35 cellular contexts compared by ENCODE assay signal in the genomic region with DNA sequence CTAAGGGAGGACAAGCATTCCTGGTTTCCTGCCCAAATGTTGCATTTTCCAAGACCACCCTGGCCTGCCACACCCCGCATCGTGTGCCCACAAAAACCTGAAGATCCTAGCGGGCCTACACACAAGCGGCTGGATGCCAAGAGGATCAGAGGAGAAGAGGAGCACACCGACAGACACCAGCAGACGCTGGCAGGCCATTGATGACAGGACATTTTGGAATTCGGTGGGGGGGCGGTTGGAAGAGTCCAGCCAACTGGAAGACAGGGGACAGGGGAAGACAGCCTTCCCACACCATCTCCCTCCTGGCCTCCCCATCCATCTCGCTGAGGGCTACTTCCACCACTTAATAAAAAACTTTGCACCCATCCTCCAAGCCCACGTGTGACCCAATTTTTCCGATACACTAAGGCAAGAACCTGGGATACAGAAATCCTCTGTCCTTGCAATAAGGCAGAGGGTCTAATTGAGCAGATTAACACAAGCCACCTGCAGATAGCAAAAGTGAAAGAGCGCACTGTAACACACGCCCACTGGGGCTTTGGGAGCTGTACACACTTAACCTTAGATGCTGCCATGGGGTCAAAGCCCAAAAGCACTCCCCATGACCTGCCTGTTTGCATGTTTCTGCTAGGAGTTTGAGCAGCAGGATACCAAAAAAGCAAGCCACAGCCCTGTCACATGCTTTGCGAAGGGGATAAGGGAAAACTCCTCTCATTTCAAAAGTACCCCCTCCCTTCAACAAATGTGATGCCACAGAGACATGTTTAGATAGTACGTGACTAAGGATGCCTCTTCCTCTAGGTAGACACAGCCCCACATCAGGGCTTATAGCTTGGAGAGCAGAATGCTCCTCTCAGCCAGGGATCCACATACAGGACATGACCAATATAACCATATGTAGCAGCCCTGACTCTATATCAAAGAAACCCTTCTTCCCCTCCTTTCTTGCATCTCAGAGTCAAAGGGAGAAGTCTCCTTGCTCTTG. TPM values are rescaled to one million over a fixed set of nuclear protein-coding genes. Genes with fewer than 3 reads are reported as not detected.
A peak's percentile ranks its signal among the peaks of the same experiment; 100 is the strongest.
DNase-seq lines count a peak whose midpoint lies in the region; ATAC-seq, FAIRE-seq and TF ChIP-seq lines count a peak whose summit lies in the region.
"Had no signal": no experiment of that assay in that cellular context is flagged by ENCODE, and none has a peak within 500 bp of the region (broad histone marks: within the 10 kb centered on the region; RNA-seq: fewer than 3 reads in every experiment).

No MANE protein-coding gene starts in this region.

- intact Hi-C loops in activated naive CD4-positive, alpha-beta T cell treated with anti-CD3 and anti-CD28 coated beads for 36 hours (cut with micrococcal nuclease) = no loop called here

- H3K4me3 ChIP-seq in bronchial epithelial cell (ENCODE audit: low read depth, low read length) = no peak overlapping the region
- H3K4me3 ChIP-seq: BLaER1, breast epithelium, ovary, thoracic aorta, vagina had no signal

- H3K4me3 Mint-ChIP-seq in activated naive CD4-positive, alpha-beta T cell treated with anti-CD3 and anti-CD28 coated beads for 36 hours = no peak overlapping the region
- no peak overlapping the region for H3K4me3 Mint-ChIP-seq in stimulated activated naive CD8-positive, alpha-beta T cell treated with anti-CD3 and anti-CD28 coated beads, Interleukin-15, amount 100 ng/mL, for 72 hours
- H3K4me3 Mint-ChIP-seq in effector memory CD8-positive, alpha-beta T cell = no peak overlapping the region
- H3K4me3 Mint-ChIP-seq: activated CD4-positive, alpha-beta T cell treated with anti-CD3 and anti-CD28 coated beads, Interleukin-2, amount 10 ng/mL, durations not matched to agents 24 days and 14 days; natural killer cell treated with Interleukin-12 subunit alpha and Interleukin-12 subunit beta and Interleukin-15 and Interleukin-18, amount 100 ng/mL, for 72 hours; stimulated activated memory B cell treated with anti-CD40 and anti-IgM and Interleukin-4, amounts not matched to agents 10 μg/mL and 1 μg/mL and 100 μg/mL, for 72 hours; T-helper 17 cell had no signal

- no peaks in the 10 kb centered on the region for H3K36me3 ChIP-seq in bronchial epithelial cell (ENCODE audit: control insufficient read depth, insufficient read depth, low read length)
- H3K36me3 ChIP-seq: BLaER1, breast epithelium, ovary, thoracic aorta, vagina had no signal

- peaks cover 4 to 14% of the 10 kb centered on the region in 2 donors for H3K9me3 Mint-ChIP-seq in activated naive CD4-positive, alpha-beta T cell treated with anti-CD3 and anti-CD28 coated beads, Interleukin-2, amount 50 U/mL, for 72 hours
- peaks cover 9% of the 10 kb centered on the region for H3K9me3 Mint-ChIP-seq in activated naive CD4-positive, alpha-beta T cell treated with anti-CD3 and anti-CD28 coated beads for 36 hours
- peaks cover 0 to 12% of the 10 kb centered on the region in 2 donors for H3K9me3 Mint-ChIP-seq in stimulated activated naive CD8-positive, alpha-beta T cell treated with anti-CD3 and anti-CD28 coated beads, Interleukin-15, amount 100 ng/mL, for 72 hours
- H3K9me3 Mint-ChIP-seq in effector memory CD8-positive, alpha-beta T cell = no peaks in the 10 kb centered on the region
- H3K9me3 Mint-ChIP-seq: natural killer cell treated with Interleukin-12 subunit alpha and Interleukin-12 subunit beta and Interleukin-15 and Interleukin-18, amount 100 ng/mL, for 72 hours had no signal

- no peak overlapping the region for H3K27ac Mint-ChIP-seq in activated naive CD4-positive, alpha-beta T cell treated with anti-CD3 and anti-CD28 coated beads, Interleukin-2, amount 50 U/mL, for 72 hours
- H3K27ac Mint-ChIP-seq in activated naive CD4-positive, alpha-beta T cell treated with anti-CD3 and anti-CD28 coated beads for 36 hours = no peak overlapping the region
- no peak overlapping the region for H3K27ac Mint-ChIP-seq in stimulated activated naive CD8-positive, alpha-beta T cell treated with anti-CD3 and anti-CD28 coated beads, Interleukin-15, amount 100 ng/mL, for 72 hours
- H3K27ac Mint-ChIP-seq in effector memory CD8-positive, alpha-beta T cell = no peak overlapping the region
- H3K27ac Mint-ChIP-seq: activated CD4-positive, alpha-beta T cell treated with anti-CD3 and anti-CD28 coated beads, Interleukin-2, amount 10 ng/mL, durations not matched to agents 24 days and 14 days; natural killer cell treated with Interleukin-12 subunit alpha and Interleukin-12 subunit beta and Interleukin-15 and Interleukin-18, amount 100 ng/mL, for 72 hours; stimulated activated memory B cell treated with anti-CD40 and anti-IgM and Interleukin-4, amounts not matched to agents 10 μg/mL and 1 μg/mL and 100 μg/mL, for 72 hours; T-helper 17 cell had no signal

- no peak for TF ChIP-seq CTCF in bronchial epithelial cell (IDR thresholded peaks at IDR 0.05; ENCODE audit: insufficient read depth, low read length, severe bottlenecking)

- FAIRE-seq in bronchial epithelial cell (lab: Jason Lieb, UNC) = peak; percentile 23
- FAIRE-seq: endometrium, GM12891, GM19239, kidney, small intestine had no signal

- no peaks in the 10 kb centered on the region for H3K27me3 ChIP-seq in bronchial epithelial cell (ENCODE audit: control insufficient read depth, insufficient read depth, low read length)
- H3K27me3 ChIP-seq: BLaER1, breast epithelium, ovary, vagina had no signal

- H3K27me3 Mint-ChIP-seq in activated naive CD4-positive, alpha-beta T cell treated with anti-CD3 and anti-CD28 coated beads for 36 hours (ENCODE audit: low read depth) = no peaks in the 10 kb centered on the region
- H3K27me3 Mint-ChIP-seq in stimulated activated naive CD8-positive, alpha-beta T cell treated with anti-CD3 and anti-CD28 coated beads, Interleukin-15, amount 100 ng/mL, for 72 hours = peaks cover 8% of the 10 kb centered on the region
- peaks cover 0 to 5% of the 10 kb centered on the region in 2 donors for H3K27me3 Mint-ChIP-seq in effector memory CD8-positive, alpha-beta T cell
- H3K27me3 Mint-ChIP-seq: activated CD4-positive, alpha-beta T cell treated with anti-CD3 and anti-CD28 coated beads, Interleukin-2, amount 10 ng/mL, durations not matched to agents 24 days and 14 days; stimulated activated memory B cell treated with anti-CD40 and anti-IgM and Interleukin-4, amounts not matched to agents 10 μg/mL and 1 μg/mL and 100 μg/mL, for 72 hours had no signal

- peaks cover 16% of the 10 kb centered on the region for H3K4me1 Mint-ChIP-seq in activated naive CD4-positive, alpha-beta T cell treated with anti-CD3 and anti-CD28 coated beads for 36 hours (ENCODE audit: low read depth)
- no peaks in the 10 kb centered on the region for H3K4me1 Mint-ChIP-seq in stimulated activated naive CD8-positive, alpha-beta T cell treated with anti-CD3 and anti-CD28 coated beads, Interleukin-15, amount 100 ng/mL, for 72 hours
- H3K4me1 Mint-ChIP-seq in effector memory CD8-positive, alpha-beta T cell (ENCODE audit: low read depth in 2 of 2) = no peaks in the 10 kb centered on the region
- H3K4me1 Mint-ChIP-seq: stimulated activated memory B cell treated with anti-CD40 and anti-IgM and Interleukin-4, amounts not matched to agents 10 μg/mL and 1 μg/mL and 100 μg/mL, for 72 hours had no signal

- peak; percentile 29 to 53 for ATAC-seq in activated naive CD4-positive, alpha-beta T cell treated with anti-CD3 and anti-CD28 coated beads, Interleukin-2, amount 50 U/mL, for 72 hours
- peak; percentile 73 for ATAC-seq in HG03432 (IDR thresholded peaks at IDR 0.05; ENCODE audit: unreplicated experiment)
- peak; percentile 57 for ATAC-seq in stimulated activated naive CD8-positive, alpha-beta T cell treated with anti-CD3 and anti-CD28 coated beads, Interleukin-15, amount 100 ng/mL, for 72 hours
- ATAC-seq in HG03571 (IDR thresholded peaks at IDR 0.05; ENCODE audit: unreplicated experiment) = no peak
- ATAC-seq in effector memory CD8-positive, alpha-beta T cell (replicated peaks) = no peak
- ATAC-seq in HG02763 (IDR thresholded peaks at IDR 0.05; ENCODE audit: unreplicated experiment) = no peak
- ATAC-seq: natural killer cell treated with Interleukin-12 subunit alpha and Interleukin-12 subunit beta and Interleukin-15 and Interleukin-18, amount 100 ng/mL, for 72 hours; stimulated activated memory B cell treated with anti-CD40 and anti-IgM and Interleukin-4, amounts not matched to agents 10 μg/mL and 1 μg/mL and 100 μg/mL, for 72 hours; T-helper 17 cell had no signal

- peaks cover 0 to 13% of the 10 kb centered on the region in 2 donors for H3K36me3 Mint-ChIP-seq in activated naive CD4-positive, alpha-beta T cell treated with anti-CD3 and anti-CD28 coated beads, Interleukin-2, amount 50 U/mL, for 72 hours
- no peaks in the 10 kb centered on the region for H3K36me3 Mint-ChIP-seq in activated naive CD4-positive, alpha-beta T cell treated with anti-CD3 and anti-CD28 coated beads for 36 hours (ENCODE audit: low read depth)
- no peaks in the 10 kb centered on the region for H3K36me3 Mint-ChIP-seq in effector memory CD8-positive, alpha-beta T cell (ENCODE audit: insufficient read depth)
- H3K36me3 Mint-ChIP-seq: stimulated activated memory B cell treated with anti-CD40 and anti-IgM and Interleukin-4, amounts not matched to agents 10 μg/mL and 1 μg/mL and 100 μg/mL, for 72 hours had no signal

- CTCF ChIA-PET in activated naive CD4-positive, alpha-beta T cell treated with anti-CD3 and anti-CD28 coated beads for 36 hours (lab: Charles Lee) = interaction anchor here (0.7 to 1.6 kb wide), 3 partner anchors 8 to 228 kb away, joined by 3 to 8 read pairs (median 7); no protein-coding TSS in a partner anchor

- no peak for DNase-seq in activated naive CD4-positive, alpha-beta T cell treated with anti-CD3 and anti-CD28 coated beads, Interleukin-2, amount 50 U/mL, for 72 hours (ENCODE audit: low spot score in 2 of 2)
- DNase-seq in activated naive CD4-positive, alpha-beta T cell treated with anti-CD3 and anti-CD28 coated beads for 36 hours = no peak
- no peak for DNase-seq in bronchial epithelial cell (ENCODE audit: low read depth)
- no peak for DNase-seq in stimulated activated naive CD8-positive, alpha-beta T cell treated with anti-CD3 and anti-CD28 coated beads, Interleukin-15, amount 100 ng/mL, for 72 hours
- no peak for DNase-seq in effector memory CD8-positive, alpha-beta T cell
- DNase-seq: ACHN; activated CD8-positive, alpha-beta memory T cell treated with anti-CD3 and anti-CD28 coated beads, Interleukin-2, amount 50 U/mL, for 48 hours; activated gamma-delta T cell treated with Interleukin-2 at 50 U/mL for 16 hours; amygdala; Caco-2; cortex of kidney; DMS79; Kasumi-1; kidney; NCI-H1694 treated with DMSO at 0.1 percent for 48 hours; NCI-H2171 treated with DMSO at 0.1 percent for 48 hours; NCI-H524; NK-92 treated with Interleukin-12 subunit alpha and Interleukin-12 subunit beta, amount 100 ng/mL, for 24 hours; ovary; retina; small intestine; T-helper 17 cell had no signal

RNA-seq across cellular contexts. Expression of gene SMNDC1, which starts 13.4 kb away (rescaled TPM):
- total RNA-seq in activated naive CD4-positive, alpha-beta T cell treated with anti-CD3 and anti-CD28 coated beads, Interleukin-2, amount 50 U/mL, for 72 hours = 10 to 100 TPM; 37.9 to 65.1 TPM
- 10 to 100 TPM; 42.4 to 46.2 TPM for total RNA-seq in activated naive CD4-positive, alpha-beta T cell treated with anti-CD3 and anti-CD28 coated beads for 36 hours
- 6.3 and 6.8 TPM in 2 replicates for total RNA-seq in bronchial epithelial cell

Comparison
In these comparisons a context has a peak if more than half of its experiments do, and no peak if none do; other contexts are left out.
1. ATAC-seq: peak in activated naive CD4-positive, alpha-beta T cell treated with anti-CD3 and anti-CD28 coated beads, Interleukin-2, amount 50 U/mL, for 72 hours (2 of 2), HG03432 (single experiment) and stimulated activated naive CD8-positive, alpha-beta T cell treated with anti-CD3 and anti-CD28 coated beads, Interleukin-15, amount 100 ng/mL, for 72 hours (single experiment); none in HG03571 (single experiment), effector memory CD8-positive, alpha-beta T cell (single experiment) and HG02763 (single experiment).